In the genomic region with DNA sequence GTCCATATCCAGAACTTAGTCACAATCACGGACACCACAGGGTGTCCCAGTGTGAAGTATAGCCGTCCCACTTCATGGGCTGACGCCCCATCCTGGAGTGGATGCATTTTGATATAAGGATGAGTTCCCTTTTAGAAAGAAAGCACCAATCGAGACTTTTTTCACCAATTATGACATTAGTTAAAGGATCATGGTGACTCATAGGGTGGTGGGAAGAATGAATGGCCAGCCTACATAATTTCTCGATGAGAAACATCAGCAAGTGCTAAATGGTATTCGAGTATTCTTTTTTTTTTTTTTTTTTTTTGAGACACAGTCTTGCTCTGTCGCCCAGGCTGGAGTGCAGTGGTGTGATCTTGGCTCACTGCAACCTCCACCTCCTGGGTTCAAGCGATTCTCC, we compare ENCODE assay signal across 19 cellular contexts. TPM values are rescaled to one million over a fixed set of nuclear protein-coding genes. Genes with fewer than 3 reads are reported as not detected.
DNase-seq lines count a peak whose midpoint lies in the region; ATAC-seq, FAIRE-seq and TF ChIP-seq lines count a peak whose summit lies in the region.
"Had no signal": no experiment of that assay in that cellular context is flagged by ENCODE, and none has a peak within 500 bp of the region (broad histone marks: within the 10 kb centered on the region; RNA-seq: fewer than 3 reads in every experiment).

No MANE protein-coding gene starts in this region.

- no peaks in the 10 kb centered on the region for H3K9me3 Mint-ChIP-seq in activated CD4-positive, alpha-beta memory T cell treated with anti-CD3 and anti-CD28 coated beads for 36 hours
- H3K9me3 Mint-ChIP-seq: activated T-cell treated with anti-CD3 and anti-CD28 coated beads, Interleukin-2, amount 50 U/mL, for 24 hours; CD8-positive, alpha-beta memory T cell had no signal

- DNase-seq in GM04504 (ENCODE audit: low read depth): peak; percentile 63
- peak; percentile 80 for DNase-seq in RWPE1 (ENCODE audit: low spot score)
- DNase-seq in fibroblast of mammary gland (ENCODE audit: low read depth): peak; percentile 77
- peak; percentile 43 for DNase-seq in urothelium cell line (ENCODE audit: low spot score)
- DNase-seq in activated CD4-positive, alpha-beta memory T cell treated with anti-CD3 and anti-CD28 coated beads for 36 hours: no peak
- no peak for DNase-seq in NCI-H1105 treated with DMSO at 0.1 percent for 48 hours (lab: John Stamatoyannopoulos, UW)
- DNase-seq: activated CD4-positive, alpha-beta T cell treated with anti-CD3 and anti-CD28 coated beads, Interleukin-2, amount 50 U/mL, for 1 hour; activated T-cell treated with anti-CD3 and anti-CD28 coated beads, Interleukin-2, amount 50 U/mL, for 24 hours; CD8-positive, alpha-beta memory T cell; cortex of kidney; MM.1S; Right ventricle myocardium superior; stimulated activated CD4-positive, alpha-beta T cell treated with anti-CD3 and anti-CD28 coated beads, Interleukin-12 subunit alpha, Interleukin-12 subunit beta, amount 100 ng/mL, for 4 hours; stomach; uterus had no signal

- no peak overlapping the region for H3K4me3 Mint-ChIP-seq in activated CD4-positive, alpha-beta memory T cell treated with anti-CD3 and anti-CD28 coated beads for 36 hours
- H3K4me3 Mint-ChIP-seq: activated T-cell treated with anti-CD3 and anti-CD28 coated beads, Interleukin-2, amount 50 U/mL, for 24 hours; CD8-positive, alpha-beta memory T cell had no signal

- intact Hi-C loops in activated CD4-positive, alpha-beta memory T cell treated with anti-CD3 and anti-CD28 coated beads for 36 hours (cut with micrococcal nuclease): no loop called here

- no peak overlapping the region for H3K4me3 ChIP-seq in fibroblast of mammary gland (ENCODE audit: control insufficient read depth, low read depth, low read length)
- H3K4me3 ChIP-seq: esophagus muscularis mucosa, prostate gland, stomach, uterus had no signal

- CTCF ChIA-PET in RWPE1 (lab: Yijun Ruan, JAX): interaction anchor here (0.8 kb wide), 1 partner anchor 223 kb away, joined by 3 read pairs; no protein-coding TSS in a partner anchor
- CTCF ChIA-PET in activated CD4-positive, alpha-beta memory T cell treated with anti-CD3 and anti-CD28 coated beads for 36 hours (lab: Charles Lee): no interaction called here

- no peaks in the 10 kb centered on the region for H3K36me3 Mint-ChIP-seq in activated CD4-positive, alpha-beta memory T cell treated with anti-CD3 and anti-CD28 coated beads for 36 hours

- no peak overlapping the region for H3K27ac Mint-ChIP-seq in activated CD4-positive, alpha-beta memory T cell treated with anti-CD3 and anti-CD28 coated beads for 36 hours
- H3K27ac Mint-ChIP-seq: activated T-cell treated with anti-CD3 and anti-CD28 coated beads, Interleukin-2, amount 50 U/mL, for 24 hours had no signal

- ATAC-seq in HG02678 (IDR thresholded peaks at IDR 0.05; ENCODE audit: unreplicated experiment): no peak

- FAIRE-seq in urothelium cell line (lab: Jason Lieb, UNC): no peak
- FAIRE-seq: G401.6 had no signal

- TF ChIP-seq CTCF in RWPE1 (conservative IDR thresholded peaks at IDR 0.05; ENCODE audit: low read depth): no peak
- no peak for TF ChIP-seq CTCF in fibroblast of mammary gland (conservative IDR thresholded peaks at IDR 0.05; ENCODE audit: control insufficient read depth, insufficient read depth, low read depth, low read length)

- no peak overlapping the region for H3K27ac ChIP-seq in RWPE1
- H3K27ac ChIP-seq: esophagus muscularis mucosa, prostate gland, stomach, uterus had no signal

- H3K4me1 Mint-ChIP-seq in activated CD4-positive, alpha-beta memory T cell treated with anti-CD3 and anti-CD28 coated beads for 36 hours (ENCODE audit: low read depth): no peaks in the 10 kb centered on the region
- H3K4me1 Mint-ChIP-seq: CD8-positive, alpha-beta memory T cell had no signal

- H3K27me3 Mint-ChIP-seq in activated CD4-positive, alpha-beta memory T cell treated with anti-CD3 and anti-CD28 coated beads for 36 hours: no peaks in the 10 kb centered on the region
- H3K27me3 Mint-ChIP-seq: activated T-cell treated with anti-CD3 and anti-CD28 coated beads, Interleukin-2, amount 50 U/mL, for 24 hours had no signal

- POLR2A ChIA-PET in RWPE1 (lab: Yijun Ruan, JAX; ENCODE audit: low non-redundant PET): no interaction called here
- POLR2A ChIA-PET in activated CD4-positive, alpha-beta memory T cell treated with anti-CD3 and anti-CD28 coated beads for 36 hours (lab: Charles Lee): no interaction called here

RNA-seq across cellular contexts. Expression of a gene that starts 38.5 kb away (rescaled TPM):
- 10 to 100 TPM; 68.4 to 69.7 TPM for total RNA-seq in activated CD4-positive, alpha-beta memory T cell treated with anti-CD3 and anti-CD28 coated beads for 36 hours

Comparison
In these comparisons a context has a peak if more than half of its experiments do, and no peak if none do; other contexts are left out.
1. DNase-seq: peak in GM04504 (single experiment), RWPE1 (single experiment), fibroblast of mammary gland (single experiment) and urothelium cell line (single experiment); none in activated CD4-positive, alpha-beta memory T cell treated with anti-CD3 and anti-CD28 coated beads for 36 hours (single experiment) and NCI-H1105 treated with DMSO at 0.1 percent for 48 hours (single experiment).